10 cellular contexts compared by ENCODE assay signal in genomic region chr12:79687711-79688270, GRCh38. TPM values are rescaled to one million over a fixed set of nuclear protein-coding genes. Genes with fewer than 3 reads are reported as not detected.
DNase-seq lines count a peak whose midpoint lies in the region; ATAC-seq, FAIRE-seq and TF ChIP-seq lines count a peak whose summit lies in the region.
"Had no signal": no experiment of that assay in that cellular context is flagged by ENCODE, and none has a peak within 500 bp of the region (broad histone marks: within the 10 kb centered on the region; RNA-seq: fewer than 3 reads in every experiment).

No MANE protein-coding gene starts in this region.

- TF ChIP-seq CTCF in A549 (IDR thresholded peaks at IDR 0.05), result no peak
- TF ChIP-seq CTCF in HCT116 (IDR thresholded peaks at IDR 0.05 in 2 of 3, conservative IDR thresholded peaks at IDR 0.05 in 1 of 3; ENCODE audit: borderline replicate concordance in 1 of 3, insufficient read depth in 1 of 3, low read depth in 2 of 3, low read length in 2 of 3), result no peak
- no peak for TF ChIP-seq CTCF in MCF 10A (IDR thresholded peaks at IDR 0.05; ENCODE audit: unreplicated experiment)

- peaks cover 73% of the 10 kb centered on the region for H3K79me2 ChIP-seq in HCT116 (ENCODE audit: insufficient read depth, low read length)

- TF ChIP-seq RAD21 in A549 (conservative IDR thresholded peaks at IDR 0.05 in 1 of 2, IDR thresholded peaks at IDR 0.05 in 1 of 2) (no peak), HCT116 (IDR thresholded peaks at IDR 0.05; ENCODE audit: low read depth) (no peak)

- H3K9me3 Mint-ChIP-seq in MCF 10A (ENCODE audit: unreplicated experiment) (no peaks in the 10 kb centered on the region), memory B cell (no peaks in the 10 kb centered on the region)

- peak overlapping the region; percentile 90 for H3K4me2 ChIP-seq in A549
- peak overlapping the region; percentile 95; the same call in 1 of the 2 replicates for H3K4me2 ChIP-seq in HCT116 (ENCODE audit: low read length)

- H3K4me3 ChIP-seq in A549 (peak overlapping the region; percentile 88), HCT116 (replicated peaks in 1 of 2; ENCODE audit: low read depth in 1 of 2, low read length in 2 of 2) (no peak overlapping the region; a peak in 2 of 4 replicates)

- CTCF ChIA-PET in A549 (lab: Yijun Ruan, JAX) (interaction anchor here (1.2 to 2.6 kb wide), 5 partner anchors 8 to 499 kb away, joined by 3 to 9 read pairs (median 6); no protein-coding TSS in a partner anchor), HCT116 (lab: Charles Lee) (no interaction called here), MCF 10A (lab: Yijun Ruan, JAX) (interaction anchor here (0.6 to 2.2 kb wide), 9 partner anchors 10 to 244 kb away, joined by 3 to 7 read pairs (median 4); no protein-coding TSS in a partner anchor)

- H3K4me1 ChIP-seq in A549 (peaks cover 47% of the 10 kb centered on the region), HCT116 (ENCODE audit: control insufficient read depth in 1 of 2, insufficient read depth in 2 of 2, low read length in 2 of 2) (peaks cover 29 to 50% of the 10 kb centered on the region in 2 experiments)

- H3K27ac ChIP-seq in A549, result peak overlapping the region; percentile 93 to 98
- no peak overlapping the region for H3K27ac ChIP-seq in HCT116 (ENCODE audit: low read depth, low read length)

- H3K36me3 Mint-ChIP-seq in MCF 10A (ENCODE audit: insufficient read depth, unreplicated experiment) (peaks cover 5% of the 10 kb centered on the region), memory B cell (no peaks in the 10 kb centered on the region)

- DNase-seq in A549 (ENCODE audit: low read depth in 1 of 2, low spot score in 1 of 2) (no peak), HCT116 (ENCODE audit: low read depth, low spot score) (no peak), MCF 10A (ENCODE audit: unreplicated experiment) (peak; percentile 33), memory B cell (ENCODE audit: low spot score in 2 of 2) (no peak), superior temporal gyrus (ENCODE audit: extremely low spot score) (no peak)
- DNase-seq: activated naive CD4-positive, alpha-beta T cell treated with anti-CD3 and anti-CD28 coated beads, Interleukin-2, amount 50 U/mL, for 16 hours; stimulated activated CD4-positive, alpha-beta T cell treated with anti-CD3 and anti-CD28 coated beads, Interleukin-12 subunit alpha, Interleukin-12 subunit beta, amount 100 ng/mL, for 4 hours had no signal

- BruUV-seq in HCT116 (replicated peaks; lab: Mats Ljungman, UMichigan), result no TSS peak
- BruUV-seq in MCF 10A (replicated peaks; lab: Mats Ljungman, UMichigan), result no TSS peak

- no peaks in the 10 kb centered on the region for H3K36me3 ChIP-seq in HCT116 (ENCODE audit: control insufficient read depth in 1 of 2, insufficient read depth in 2 of 2, low read length in 2 of 2)

- TF ChIP-seq POLR2A in A549 (IDR thresholded peaks at IDR 0.05; ENCODE audit: low read length), result no peak
- TF ChIP-seq POLR2A in HCT116 (IDR thresholded peaks at IDR 0.05; ENCODE audit: borderline replicate concordance, extremely low read depth, insufficient read depth, insufficient read length), result no peak

- peak overlapping the region; percentile 96 for H3K27ac Mint-ChIP-seq in MCF 10A (ENCODE audit: low read depth, unreplicated experiment)
- no peak overlapping the region for H3K27ac Mint-ChIP-seq in memory B cell

- peaks cover 17% of the 10 kb centered on the region; the same call in 1 of the 2 replicates for H4K20me1 ChIP-seq in HCT116 (ENCODE audit: insufficient read depth)

- H3K4me3 Mint-ChIP-seq in MCF 10A (ENCODE audit: unreplicated experiment) (peak overlapping the region; percentile 87), memory B cell (peak overlapping the region; percentile 49)

- H3K4me1 Mint-ChIP-seq in MCF 10A (ENCODE audit: insufficient read depth, unreplicated experiment) (peaks cover 32% of the 10 kb centered on the region), memory B cell (peaks cover 24% of the 10 kb centered on the region)

- H3K9me3 ChIP-seq in A549 (no peaks in the 10 kb centered on the region), HCT116 (ENCODE audit: control insufficient read depth in 1 of 2, insufficient read depth in 1 of 2, low read depth in 1 of 2, low read length in 2 of 2) (no peaks in the 10 kb centered on the region)

- intact Hi-C loops in HCT116 (cut with micrococcal nuclease), result no loop called here
- intact Hi-C loops in MCF 10A (cut with micrococcal nuclease), result loop anchor here (5.0 kb wide), 3 partner anchors 50 to 280 kb away; no protein-coding TSS in a partner anchor

- POLR2A ChIA-PET in A549 (lab: Yijun Ruan, JAX) (interaction anchor here (0.6 to 0.7 kb wide), 3 partner anchors 8 to 29 kb away, joined by 3 to 4 read pairs (median 3); no protein-coding TSS in a partner anchor), HCT116 (lab: Charles Lee) (no interaction called here), MCF 10A (lab: Yijun Ruan, JAX) (interaction anchor here (0.7 to 11.0 kb wide), 20 partner anchors 12 to 268 kb away, joined by 3 to 103 read pairs (median 7); partner anchors contain the start of gene PPP1R12A)

- no peaks in the 10 kb centered on the region for H3K27me3 ChIP-seq in HCT116 (ENCODE audit: insufficient read depth, low read length)

- RAD21 ChIA-PET in HCT116 (lab: Charles Lee; ENCODE audit: low non-redundant PET in 1 of 2, low total read pairs in 2 of 2, uncharacterized antibody in 2 of 2, unreplicated experiment in 2 of 2), result no interaction called here

- no peak for ATAC-seq in A549
- no peak for ATAC-seq in HCT116
- no peak for ATAC-seq in memory B cell (ENCODE audit: low read depth)
- no peak for ATAC-seq in HG03342 (IDR thresholded peaks at IDR 0.05; ENCODE audit: unreplicated experiment)
- no peak for ATAC-seq in HG03095 (IDR thresholded peaks at IDR 0.05; ENCODE audit: unreplicated experiment)
- ATAC-seq in HG02763 (IDR thresholded peaks at IDR 0.05; ENCODE audit: unreplicated experiment), result no peak

- no peaks in the 10 kb centered on the region for H3K9me2 ChIP-seq in HCT116 (ENCODE audit: insufficient read depth)

- 2% methylated on average over 3 of the region's 3 CpGs for WGBS in A549 (ENCODE audit: missing lambda C conversion rate)

- FAIRE-seq in A549 (lab: Jason Lieb, UNC), result no peak

- H3K27me3 Mint-ChIP-seq in MCF 10A (ENCODE audit: insufficient read depth, unreplicated experiment) (no peaks in the 10 kb centered on the region), memory B cell (no peaks in the 10 kb centered on the region)

- no peak overlapping the region for H2AFZ ChIP-seq in HCT116 (ENCODE audit: low read depth, low read length, poor library complexity, severe bottlenecking)

- no peak overlapping the region for H3K9ac ChIP-seq in HCT116 (ENCODE audit: low read length)

- TF ChIP-seq EP300 in A549 (IDR thresholded peaks at IDR 0.05), result no peak

TF ChIP-seq in A549, 52 proteins besides CTCF, POLR2A, EP300 and RAD21:
- no peak for TF ChIP-seq ZNF302 (CRISPR knock-in tag; IDR thresholded peaks at IDR 0.05)
- no peak for TF ChIP-seq RCOR1 (IDR thresholded peaks at IDR 0.05; ENCODE audit: low read depth, low read length)

TF ChIP-seq in HCT116, 20 proteins besides CTCF, POLR2A, EP300 and RAD21:
- TF ChIP-seq, protein P1, sequence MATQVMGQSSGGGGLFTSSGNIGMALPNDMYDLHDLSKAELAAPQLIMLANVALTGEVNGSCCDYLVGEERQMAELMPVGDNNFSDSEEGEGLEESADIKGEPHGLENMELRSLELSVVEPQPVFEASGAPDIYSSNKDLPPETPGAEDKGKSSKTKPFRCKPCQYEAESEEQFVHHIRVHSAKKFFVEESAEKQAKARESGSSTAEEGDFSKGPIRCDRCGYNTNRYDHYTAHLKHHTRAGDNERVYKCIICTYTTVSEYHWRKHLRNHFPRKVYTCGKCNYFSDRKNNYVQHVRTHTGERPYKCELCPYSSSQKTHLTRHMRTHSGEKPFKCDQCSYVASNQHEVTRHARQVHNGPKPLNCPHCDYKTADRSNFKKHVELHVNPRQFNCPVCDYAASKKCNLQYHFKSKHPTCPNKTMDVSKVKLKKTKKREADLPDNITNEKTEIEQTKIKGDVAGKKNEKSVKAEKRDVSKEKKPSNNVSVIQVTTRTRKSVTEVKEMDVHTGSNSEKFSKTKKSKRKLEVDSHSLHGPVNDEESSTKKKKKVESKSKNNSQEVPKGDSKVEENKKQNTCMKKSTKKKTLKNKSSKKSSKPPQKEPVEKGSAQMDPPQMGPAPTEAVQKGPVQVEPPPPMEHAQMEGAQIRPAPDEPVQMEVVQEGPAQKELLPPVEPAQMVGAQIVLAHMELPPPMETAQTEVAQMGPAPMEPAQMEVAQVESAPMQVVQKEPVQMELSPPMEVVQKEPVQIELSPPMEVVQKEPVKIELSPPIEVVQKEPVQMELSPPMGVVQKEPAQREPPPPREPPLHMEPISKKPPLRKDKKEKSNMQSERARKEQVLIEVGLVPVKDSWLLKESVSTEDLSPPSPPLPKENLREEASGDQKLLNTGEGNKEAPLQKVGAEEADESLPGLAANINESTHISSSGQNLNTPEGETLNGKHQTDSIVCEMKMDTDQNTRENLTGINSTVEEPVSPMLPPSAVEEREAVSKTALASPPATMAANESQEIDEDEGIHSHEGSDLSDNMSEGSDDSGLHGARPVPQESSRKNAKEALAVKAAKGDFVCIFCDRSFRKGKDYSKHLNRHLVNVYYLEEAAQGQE (IDR thresholded peaks at IDR 0.05; ENCODE audit: low read depth), result no peak
- TF ChIP-seq EZH2 (IDR thresholded peaks at IDR 0.05), result no peak
- no peak for TF ChIP-seq EGR1 (IDR thresholded peaks at IDR 0.05; ENCODE audit: low read depth)
- no peak for TF ChIP-seq ZFX (IDR thresholded peaks at IDR 0.05)
- TF ChIP-seq FOSL1 (IDR thresholded peaks at IDR 0.05; ENCODE audit: low read depth), result no peak
- TF ChIP-seq CEBPB (IDR thresholded peaks at IDR 0.05; ENCODE audit: low read depth), result no peak
- TF ChIP-seq POLR2AphosphoS5 (IDR thresholded peaks at IDR 0.05; ENCODE audit: low read depth, low read length), result no peak

RNA-seq across cellular contexts. Expression of gene PAWR, which starts 3.0 kb away (rescaled TPM):
- polyA plus RNA-seq in A549 (2011; rRNA removed) (34.0 and 55.2 TPM in 2 replicates), A549 (2017; fragmentation: RNase III; extraction: RNeasy Plus Mini Kit Qiagen cat#74134 plus additional on column Dnase treatment) (40.8 to 44.9 TPM (median 44.4 TPM) in 3 replicates)
- 33.9 and 41.3 TPM in 2 replicates for polyA plus RNA-seq in A549 (2012; cell fraction: cytosol; rRNA removed)
- 31.0 and 33.9 TPM in 2 replicates for polyA plus RNA-seq in A549 (2012; cell fraction: nucleus; rRNA removed)
- 21.9 and 26.1 TPM in 2 replicates for polyA minus RNA-seq in A549 (2011; rRNA and poly(A)+ RNA removed)
- total RNA-seq in HCT116 (2021; ENCODE audit: unreplicated experiment) (106 TPM), MCF 10A (2022) (248 and 330 TPM in 2 replicates)
- 12.9 and 14.4 TPM in 2 replicates for polyA plus RNA-seq in HCT116 (2012)
